In genomic region chr16:67234180-67234597, GRCh38 we compare ENCODE assay signal across 16 cellular contexts. TPM values are rescaled to one million over a fixed set of nuclear protein-coding genes. Genes with fewer than 3 reads are reported as not detected.
DNase-seq lines count a peak whose midpoint lies in the region; ATAC-seq and TF ChIP-seq lines count a peak whose summit lies in the region.
"Had no signal": no experiment of that assay in that cellular context is flagged by ENCODE, and none has a peak within 500 bp of the region (broad histone marks: within the 10 kb centered on the region; RNA-seq: fewer than 3 reads in every experiment).

No MANE protein-coding gene starts in this region.

- H3K27me3 ChIP-seq in right cardiac atrium (ENCODE audit: control insufficient read depth, insufficient read depth) (no peaks in the 10 kb centered on the region), transverse colon (no peaks in the 10 kb centered on the region)
- H3K27me3 ChIP-seq: MG63 had no signal

- H3K4me1 Mint-ChIP-seq in T-helper 17 cell = peaks cover 15% of the 10 kb centered on the region

- peak overlapping the region; percentile 96 for H3K27ac Mint-ChIP-seq in T-helper 17 cell

- ATAC-seq in right cardiac atrium = no peak
- no peak for ATAC-seq in T-helper 17 cell
- no peak for ATAC-seq in omental fat pad (ENCODE audit: low FRiP score)

- DNase-seq in right cardiac atrium (peak in 2 of 3 donors; percentile 2 to 52), cardiac septum (ENCODE audit: low spot score) (no peak), T-helper 17 cell (no peak), omental fat pad (ENCODE audit: low spot score) (no peak), transverse colon (no peak), dermis blood vessel endothelial cell (no peak)
- DNase-seq: AML-193, DND-41, GDM1, MG63, NCI-H1105 treated with DMSO at 0.1 percent for 48 hours, NCI-H187, NCI-H69, PC-9, Right ventricle myocardium superior, SK-N-SH had no signal

- TF ChIP-seq CTCF in omental fat pad (IDR thresholded peaks at IDR 0.05) (no peak), transverse colon (IDR thresholded peaks at IDR 0.05) (no peak)

- H3K4me3 ChIP-seq in right cardiac atrium (ENCODE audit: low read length) (no peak overlapping the region), transverse colon (no peak overlapping the region)
- H3K4me3 ChIP-seq: MG63, PC-9 had no signal

- TF ChIP-seq EP300 in transverse colon (IDR thresholded peaks at IDR 0.05; ENCODE audit: low read depth) = no peak

- in situ Hi-C loops in transverse colon (cut with MboI; ENCODE audit: low pct_ligation_motif_present in 1 of 4, low pct_unique_long_range_greater_than_20kb in 1 of 4, low sequenced_read_pairs in 3 of 4) = no loop called here

- 91% methylated on average over 10 of the region's 10 CpGs for WGBS in right cardiac atrium
- 94% methylated on average over 8 of the region's 10 CpGs; no CpG with 5 or more reads in 1 of the 2 donors for WGBS in transverse colon (ENCODE audit: low coverage in 1 of 2), 2 donors

- peaks cover 0 to 40% (median 15%) of the 10 kb centered on the region in 4 donors for H3K36me3 ChIP-seq in transverse colon

- no peak overlapping the region for H3K4me3 Mint-ChIP-seq in T-helper 17 cell

- H3K4me1 ChIP-seq in right cardiac atrium (ENCODE audit: control insufficient read depth, insufficient read depth, low read length) = no peaks in the 10 kb centered on the region
- H3K4me1 ChIP-seq in transverse colon = no peaks in the 10 kb centered on the region

- no peaks in the 10 kb centered on the region for H3K27me3 Mint-ChIP-seq in T-helper 17 cell

- TF ChIP-seq POLR2A in transverse colon (IDR thresholded peaks at IDR 0.05) = no peak

- H3K36me3 Mint-ChIP-seq in T-helper 17 cell (ENCODE audit: low read depth) = peaks cover 4% of the 10 kb centered on the region

- no peak overlapping the region for H3K27ac ChIP-seq in right cardiac atrium (ENCODE audit: low read length)
- H3K27ac ChIP-seq in transverse colon = no peak overlapping the region
- H3K27ac ChIP-seq: PC-9 had no signal

- intact Hi-C loops in right cardiac atrium (cut with DNase I) (no loop called here), cardiac septum (cut with DNase I) (no loop called here), transverse colon (cut with DNase I; ENCODE audit: low total_unique reads) (no loop called here)

- H3K9me3 ChIP-seq in right cardiac atrium (ENCODE audit: control insufficient read depth, low read length) = no peaks in the 10 kb centered on the region
- H3K9me3 ChIP-seq in T-helper 17 cell (ENCODE audit: control insufficient read depth, low read length, poor library complexity, severe bottlenecking) = no peaks in the 10 kb centered on the region
- H3K9me3 ChIP-seq in transverse colon = no peaks in the 10 kb centered on the region
- H3K9me3 ChIP-seq: MG63, SK-N-SH had no signal

RNA-seq across cellular contexts. Expression of gene TMEM208, which starts 7.3 kb away (rescaled TPM):
- 10 to 100 TPM; 15.4 to 26.2 (median 17.0) TPM for total RNA-seq in right cardiac atrium
- polyA plus RNA-seq in right cardiac atrium = 43.5 TPM
- 16.3 TPM for total RNA-seq in cardiac septum
- 10 to 100 TPM; 27.9 to 28.2 TPM for total RNA-seq in T-helper 17 cell
- total RNA-seq in omental fat pad = 10 to 100 TPM; 33.0 to 45.4 (median 40.8) TPM
- 10 to 100 TPM in 3 of 4 donors, not detected in 1; 29.5 to 50.2 (median 39.3) TPM for total RNA-seq in transverse colon
- total RNA-seq in dermis blood vessel endothelial cell = 21.1 and 31.7 TPM in 2 replicates

RNA-seq across cellular contexts. Expression of gene FHOD1, which starts 13.1 kb away (rescaled TPM):
- total RNA-seq in right cardiac atrium = 10 to 100 TPM; 16.9 to 32.1 (median 19.4) TPM
- polyA plus RNA-seq in right cardiac atrium = 20.5 TPM
- total RNA-seq in cardiac septum = 33.4 TPM
- 10 to 100 TPM; 45.1 to 48.6 TPM for total RNA-seq in T-helper 17 cell
- total RNA-seq in omental fat pad = 10 to 100 TPM; 15.1 to 53.3 (median 32.5) TPM
- 100 to 1,000 TPM in 1 of 4 donors, 10 to 100 TPM in 3; 25.1 to 177 (median 33.6) TPM for total RNA-seq in transverse colon
- 25.5 and 37.4 TPM in 2 replicates for total RNA-seq in dermis blood vessel endothelial cell

RNA-seq across cellular contexts. Expression of gene SLC9A5, which starts 14.6 kb away (rescaled TPM):
- total RNA-seq in right cardiac atrium (1 to 10 TPM; 2.2 to 2.9 (median 2.5) TPM), cardiac septum (1.1 TPM), T-helper 17 cell (1 to 10 TPM; 1.3 to 1.4 TPM), omental fat pad (1 to 10 TPM in 1 of 4 donors, under 1 TPM in 3; 0.37 to 1.2 (median 0.72) TPM), transverse colon (1 to 10 TPM in 3 of 4 donors, under 1 TPM in 1; 0.55 to 4.5 (median 1.5) TPM), dermis blood vessel endothelial cell (0.56 and 1.2 TPM in 2 replicates)
- 1.9 TPM for polyA plus RNA-seq in right cardiac atrium

RNA-seq across cellular contexts. Expression of gene ELMO3, which starts 35.3 kb away (rescaled TPM):
- total RNA-seq in right cardiac atrium = under 1 TPM; 0.51 to 0.85 (median 0.76) TPM
- polyA plus RNA-seq in right cardiac atrium = 0.72 TPM
- total RNA-seq in cardiac septum = 0.92 TPM
- total RNA-seq in T-helper 17 cell = 1 to 10 TPM; 2.4 TPM
- 1 to 10 TPM; 1.9 to 4.2 (median 3.1) TPM for total RNA-seq in omental fat pad
- total RNA-seq in transverse colon = 10 to 100 TPM; 61.0 to 91.5 (median 77.7) TPM
- 0.74 and 1.9 TPM in 2 replicates for total RNA-seq in dermis blood vessel endothelial cell

RNA-seq across cellular contexts. Expression of gene E2F4, which starts 42.2 kb away (rescaled TPM):
- total RNA-seq in right cardiac atrium (10 to 100 TPM; 36.4 to 42.5 (median 40.5) TPM), cardiac septum (34.4 TPM), T-helper 17 cell (10 to 100 TPM; 64.6 to 75.1 TPM), omental fat pad (100 to 1,000 TPM in 2 of 4 donors, 10 to 100 TPM in 2; 84.9 to 156 (median 107) TPM), transverse colon (100 to 1,000 TPM in 3 of 4 donors, 10 to 100 TPM in 1; 97.5 to 224 (median 159) TPM), dermis blood vessel endothelial cell (93.1 and 104 TPM in 2 replicates)
- 33.9 TPM for polyA plus RNA-seq in right cardiac atrium

Comparison
In these comparisons a context has a peak if more than half of its experiments do, and no peak if none do; other contexts are left out.
1. DNase-seq: peak in right cardiac atrium (2 of 3); none in cardiac septum (single experiment), T-helper 17 cell (0 of 3), omental fat pad (single experiment), transverse colon (single experiment) and dermis blood vessel endothelial cell (single experiment).